12 cellular contexts compared by ENCODE assay signal in genomic region chr2:237901932-237902846, GRCh38. TPM values are rescaled to one million over a fixed set of nuclear protein-coding genes. Genes with fewer than 3 reads are reported as not detected.
DNase-seq lines count a peak whose midpoint lies in the region; ATAC-seq and TF ChIP-seq lines count a peak whose summit lies in the region.
"Had no signal": no experiment of that assay in that cellular context is flagged by ENCODE, and none has a peak within 500 bp of the region (broad histone marks: within the 10 kb centered on the region; RNA-seq: fewer than 3 reads in every experiment).

No MANE protein-coding gene starts in this region.

- no peak overlapping the region for H3K27ac ChIP-seq in CD4-positive, alpha-beta memory T cell (ENCODE audit: low read depth, low read length)
- peak overlapping the region; percentile 96 to 99 for H3K27ac ChIP-seq in ascending aorta
- H3K27ac ChIP-seq: thyroid gland had no signal

- ATAC-seq in natural killer cell (peak; percentile 46 to 58 (median 55)), GM21381 (IDR thresholded peaks at IDR 0.05; ENCODE audit: unreplicated experiment) (no peak), GM21576 (IDR thresholded peaks at IDR 0.05; ENCODE audit: unreplicated experiment) (no peak)
- ATAC-seq: GM12878 had no signal

- intact Hi-C loops in CD4-positive, alpha-beta memory T cell (cut with micrococcal nuclease): no loop called here
- intact Hi-C loops in ascending aorta (cut with DNase I): no loop called here
- intact Hi-C loops in natural killer cell (cut with micrococcal nuclease): loop anchor here (10.0 kb wide), 2 partner anchors 163 to 207 kb away; partner anchors contain the start of gene SCLY

- no peaks in the 10 kb centered on the region for H3K27me3 Mint-ChIP-seq in CD4-positive, alpha-beta memory T cell
- H3K27me3 Mint-ChIP-seq in natural killer cell (ENCODE audit: low read depth in 2 of 2): no peaks in the 10 kb centered on the region
- H3K27me3 Mint-ChIP-seq: progenitor cell of endocrine pancreas had no signal

- in situ Hi-C loops in GM13977 (cut with MboI; ENCODE audit: low pct_unique_long_range_greater_than_20kb, low sequenced_read_pairs, unreplicated experiment): no loop called here

- H3K4me3 Mint-ChIP-seq in CD4-positive, alpha-beta memory T cell: peak overlapping the region in 2 of 8 donors; percentile 54 to 60
- H3K4me3 Mint-ChIP-seq in natural killer cell: peak overlapping the region; percentile 85

- TF ChIP-seq CTCF in GM13977 (IDR thresholded peaks at IDR 0.05; ENCODE audit: extremely low read depth, insufficient read depth, missing control alignments): peak; percentile 17
- TF ChIP-seq CTCF in ascending aorta (IDR thresholded peaks at IDR 0.05): no peak
- TF ChIP-seq CTCF in natural killer cell (IDR thresholded peaks at IDR 0.05): peak; percentile 26

- H3K9me3 ChIP-seq in CD4-positive, alpha-beta memory T cell (ENCODE audit: control insufficient read depth in 1 of 2, low read length in 2 of 2): no peaks in the 10 kb centered on the region
- peaks cover 0 to 5% of the 10 kb centered on the region in 2 donors for H3K9me3 ChIP-seq in ascending aorta
- H3K9me3 ChIP-seq: thyroid gland had no signal

- CTCF ChIA-PET in CD4-positive, alpha-beta memory T cell (lab: Charles Lee; ENCODE audit: partially characterized antibody): interaction anchor here (1.3 kb wide), 1 partner anchor 389 kb away, joined by 5 read pairs; no protein-coding TSS in a partner anchor

- H3K27ac Mint-ChIP-seq in CD4-positive, alpha-beta memory T cell: peak overlapping the region in 4 of 7 donors; percentile 48 to 86 (median 58)
- peak overlapping the region; percentile 96 to 98 for H3K27ac Mint-ChIP-seq in natural killer cell
- H3K27ac Mint-ChIP-seq: progenitor cell of endocrine pancreas had no signal

- peaks cover 30 to 66% (median 41%) of the 10 kb centered on the region in 4 donors for H3K4me1 Mint-ChIP-seq in CD4-positive, alpha-beta memory T cell
- peaks cover 74 to 77% of the 10 kb centered on the region in 2 donors for H3K4me1 Mint-ChIP-seq in natural killer cell

- POLR2A ChIA-PET in CD4-positive, alpha-beta memory T cell (lab: Charles Lee; ENCODE audit: partially characterized antibody): no interaction called here

- no peak for DNase-seq in CD4-positive, alpha-beta memory T cell
- DNase-seq in GM13977 (ENCODE audit: low spot score): no peak
- DNase-seq in ascending aorta (ENCODE audit: low spot score in 2 of 2): no peak
- peak; percentile 61 for DNase-seq in natural killer cell
- DNase-seq in SW480 (ENCODE audit: low spot score): no peak
- DNase-seq in GM19240 (ENCODE audit: insufficient read length, low spot score): no peak
- DNase-seq: NCI-H1694, thyroid gland had no signal

- no peak overlapping the region for H3K4me3 ChIP-seq in CD4-positive, alpha-beta memory T cell (ENCODE audit: low read length in 2 of 2)
- no peak overlapping the region for H3K4me3 ChIP-seq in ascending aorta
- H3K4me3 ChIP-seq: GM12878, thyroid gland had no signal

- peaks cover 0 to under 1% of the 10 kb centered on the region in 2 donors for H3K36me3 Mint-ChIP-seq in CD4-positive, alpha-beta memory T cell
- no peaks in the 10 kb centered on the region for H3K36me3 Mint-ChIP-seq in natural killer cell

- H3K27me3 ChIP-seq in CD4-positive, alpha-beta memory T cell (ENCODE audit: insufficient read depth, low read length): no peaks in the 10 kb centered on the region
- no peaks in the 10 kb centered on the region for H3K27me3 ChIP-seq in ascending aorta
- H3K27me3 ChIP-seq: thyroid gland had no signal

- no peaks in the 10 kb centered on the region for H3K36me3 ChIP-seq in CD4-positive, alpha-beta memory T cell (ENCODE audit: insufficient read depth, low read length)
- peaks cover 8 to 9% of the 10 kb centered on the region in 2 donors for H3K36me3 ChIP-seq in ascending aorta
- H3K36me3 ChIP-seq: thyroid gland had no signal

- H3K9me3 Mint-ChIP-seq in CD4-positive, alpha-beta memory T cell: peaks cover 0 to 7% (median 4%) of the 10 kb centered on the region in 8 donors
- H3K9me3 Mint-ChIP-seq in natural killer cell: peaks cover 3% of the 10 kb centered on the region in 2 donors

- peaks cover 37% of the 10 kb centered on the region for H3K4me1 ChIP-seq in CD4-positive, alpha-beta memory T cell (ENCODE audit: insufficient read depth, low read length)
- H3K4me1 ChIP-seq in ascending aorta: peaks cover 26 to 73% of the 10 kb centered on the region in 2 donors

RNA-seq across cellular contexts. Expression of gene RAMP1, which starts 42.8 kb away (rescaled TPM):
- total RNA-seq in CD4-positive, alpha-beta memory T cell: not detected
- polyA plus RNA-seq in CD4-positive, alpha-beta memory T cell: 10 to 100 TPM in 1 of 2 donors, 1 to 10 TPM in 1; 1.3 to 10.8 TPM
- total RNA-seq in ascending aorta (191 TPM), natural killer cell (10 to 100 TPM in 1 of 3 donors, 1 to 10 TPM in 2; 3.9 to 11.0 (median 4.9) TPM)

Comparison
In these comparisons a context has a peak if more than half of its experiments do, and no peak if none do; other contexts are left out.
1. CTCF ChIP-seq: peak in GM13977 (single experiment) and natural killer cell (single experiment); none in ascending aorta (0 of 3).
2. ATAC-seq: peak in natural killer cell (3 of 3); none in GM21381 (single experiment) and GM21576 (single experiment).
3. RNA of gene RAMP1, which starts 42.8 kb away (total RNA-seq): 191 TPM in ascending aorta (single experiment); 3.9 to 11.0 TPM in natural killer cell and not detected in CD4-positive, alpha-beta memory T cell; every median in the first group is over 10 times any median in the second.